Comparison of ENCODE assay signal across 16 cellular contexts in the genomic region with DNA sequence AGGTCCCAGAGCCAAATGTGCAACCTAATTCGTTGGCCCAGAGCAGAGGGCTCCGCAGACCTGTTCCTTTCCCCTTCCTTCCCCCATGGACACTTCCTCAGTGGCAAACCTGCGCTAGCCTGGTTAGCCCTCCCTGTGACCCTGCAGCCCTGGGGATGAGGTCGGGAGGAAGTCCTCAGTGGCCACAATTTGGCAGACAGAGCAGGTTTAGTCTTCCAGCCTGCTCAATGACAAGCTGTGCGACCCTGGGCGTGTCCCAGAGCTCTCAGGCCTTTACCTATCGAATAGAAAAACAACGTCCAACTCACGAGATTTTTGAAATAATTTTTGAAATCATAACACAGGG. TPM values are rescaled to one million over a fixed set of nuclear protein-coding genes. Genes with fewer than 3 reads are reported as not detected.
"Had no signal": no experiment of that assay in that cellular context is flagged by ENCODE, and none has a peak within 500 bp of the region (broad histone marks: within the 10 kb centered on the region; RNA-seq: fewer than 3 reads in every experiment).

No MANE protein-coding gene starts in this region.

- ATAC-seq: left lung; stimulated activated naive CD8-positive, alpha-beta T cell treated with anti-CD3 and anti-CD28 coated beads, Interleukin-15, amount 100 ng/mL, for 72 hours; upper lobe of right lung had no signal

- H3K27ac ChIP-seq: brain microvascular endothelial cell, left lung, SK-N-MC, testis, upper lobe of right lung had no signal

- DNase-seq: activated CD4-positive, alpha-beta memory T cell treated with anti-CD3 and anti-CD28 coated beads for 36 hours; activated naive CD4-positive, alpha-beta T cell treated with anti-CD3 and anti-CD28 coated beads for 36 hours; amygdala; brain microvascular endothelial cell; cerebellar nuclear complex; dermis blood vessel endothelial cell; mesenchymal stem cell; stimulated activated CD4-positive, alpha-beta T cell treated with anti-CD3 and anti-CD28 coated beads, Interleukin-15, amount 100 ng/mL, for 24 hours; stimulated activated CD4-positive, alpha-beta T cell treated with anti-CD3 and anti-CD28 coated beads, Interleukin-4, amount 100 ng/mL, for 24 hours; stimulated activated naive CD8-positive, alpha-beta T cell treated with anti-CD3 and anti-CD28 coated beads, Interleukin-15, amount 100 ng/mL, for 72 hours; testis; upper lobe of right lung had no signal

- H3K27ac Mint-ChIP-seq: activated CD4-positive, alpha-beta memory T cell treated with anti-CD3 and anti-CD28 coated beads for 36 hours; activated naive CD4-positive, alpha-beta T cell treated with anti-CD3 and anti-CD28 coated beads for 36 hours; stimulated activated naive CD8-positive, alpha-beta T cell treated with anti-CD3 and anti-CD28 coated beads, Interleukin-15, amount 100 ng/mL, for 72 hours had no signal

- H3K9me3 Mint-ChIP-seq: activated CD4-positive, alpha-beta memory T cell treated with anti-CD3 and anti-CD28 coated beads for 36 hours; activated naive CD4-positive, alpha-beta T cell treated with anti-CD3 and anti-CD28 coated beads for 36 hours; stimulated activated naive CD8-positive, alpha-beta T cell treated with anti-CD3 and anti-CD28 coated beads, Interleukin-15, amount 100 ng/mL, for 72 hours had no signal

- H3K4me3 ChIP-seq: left lung, SK-N-MC, testis, upper lobe of right lung had no signal

- H3K36me3 ChIP-seq: brain microvascular endothelial cell, left lung, upper lobe of right lung had no signal

- H3K4me3 Mint-ChIP-seq: activated CD4-positive, alpha-beta memory T cell treated with anti-CD3 and anti-CD28 coated beads for 36 hours; activated naive CD4-positive, alpha-beta T cell treated with anti-CD3 and anti-CD28 coated beads for 36 hours; stimulated activated naive CD8-positive, alpha-beta T cell treated with anti-CD3 and anti-CD28 coated beads, Interleukin-15, amount 100 ng/mL, for 72 hours had no signal

- H3K36me3 Mint-ChIP-seq: activated CD4-positive, alpha-beta memory T cell treated with anti-CD3 and anti-CD28 coated beads for 36 hours had no signal

RNA-seq across cellular contexts. Expression of a gene that starts 1.3 kb away (rescaled TPM):
- total RNA-seq: activated CD4-positive, alpha-beta memory T cell treated with anti-CD3 and anti-CD28 coated beads for 36 hours; activated naive CD4-positive, alpha-beta T cell treated with anti-CD3 and anti-CD28 coated beads for 36 hours; dermis blood vessel endothelial cell; glomerular endothelial cell; left lung; T-helper 1 cell treated with Interleukin-12 subunit alpha and Interleukin-12 subunit beta and Interleukin-4 antibody, amounts not matched to agents 30 ng/mL and 1 ng/mL, for 36 hours; upper lobe of right lung had no signal

RNA-seq across cellular contexts. Expression of a gene that starts 5.6 kb away (rescaled TPM):
- total RNA-seq: activated CD4-positive, alpha-beta memory T cell treated with anti-CD3 and anti-CD28 coated beads for 36 hours; dermis blood vessel endothelial cell; glomerular endothelial cell; T-helper 1 cell treated with Interleukin-12 subunit alpha and Interleukin-12 subunit beta and Interleukin-4 antibody, amounts not matched to agents 30 ng/mL and 1 ng/mL, for 36 hours had no signal

RNA-seq across cellular contexts. Expression of a gene that starts 9.4 kb away (rescaled TPM):
- total RNA-seq: activated CD4-positive, alpha-beta memory T cell treated with anti-CD3 and anti-CD28 coated beads for 36 hours; activated naive CD4-positive, alpha-beta T cell treated with anti-CD3 and anti-CD28 coated beads for 36 hours; dermis blood vessel endothelial cell; glomerular endothelial cell; T-helper 1 cell treated with Interleukin-12 subunit alpha and Interleukin-12 subunit beta and Interleukin-4 antibody, amounts not matched to agents 30 ng/mL and 1 ng/mL, for 36 hours had no signal

RNA-seq across cellular contexts. Expression of a gene that starts 13.2 kb away (rescaled TPM):
- total RNA-seq: activated CD4-positive, alpha-beta memory T cell treated with anti-CD3 and anti-CD28 coated beads for 36 hours; left lung; T-helper 1 cell treated with Interleukin-12 subunit alpha and Interleukin-12 subunit beta and Interleukin-4 antibody, amounts not matched to agents 30 ng/mL and 1 ng/mL, for 36 hours; upper lobe of right lung had no signal

RNA-seq across cellular contexts. Expression of a gene that starts 14.6 kb away (rescaled TPM):
- total RNA-seq: activated CD4-positive, alpha-beta memory T cell treated with anti-CD3 and anti-CD28 coated beads for 36 hours; activated naive CD4-positive, alpha-beta T cell treated with anti-CD3 and anti-CD28 coated beads for 36 hours; dermis blood vessel endothelial cell; glomerular endothelial cell; left lung; T-helper 1 cell treated with Interleukin-12 subunit alpha and Interleukin-12 subunit beta and Interleukin-4 antibody, amounts not matched to agents 30 ng/mL and 1 ng/mL, for 36 hours; upper lobe of right lung had no signal
